In the genomic region with DNA sequence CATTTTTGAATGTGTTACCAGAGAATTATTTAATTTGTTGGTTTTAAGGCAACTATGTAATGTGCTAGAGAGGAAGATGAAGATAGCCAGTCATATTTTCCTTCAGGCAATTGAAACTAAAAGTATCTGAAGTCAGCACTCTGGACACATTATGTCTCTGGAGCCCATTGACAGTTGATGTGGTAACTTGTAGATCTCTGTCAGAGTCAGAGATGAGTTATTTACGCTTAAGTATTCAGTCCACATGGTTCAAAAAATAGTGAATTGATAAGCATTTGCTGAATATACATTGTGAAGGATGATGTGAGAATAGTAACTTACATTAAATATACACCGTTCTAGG, we compare ENCODE assay signal across 8 cellular contexts. TPM values are rescaled to one million over a fixed set of nuclear protein-coding genes. Genes with fewer than 3 reads are reported as not detected.
DNase-seq lines count a peak whose midpoint lies in the region; ATAC-seq, FAIRE-seq and TF ChIP-seq lines count a peak whose summit lies in the region.

No MANE protein-coding gene starts in this region.

- ATAC-seq in stimulated activated naive CD8-positive, alpha-beta T cell treated with anti-CD3 and anti-CD28 coated beads, Interleukin-15, Interleukin-2, amounts not matched to agents 100 U/mL and 50 U/mL, for 24 hours: no peak

- no peaks in the 10 kb centered on the region for H3K9me3 Mint-ChIP-seq in stimulated activated naive CD8-positive, alpha-beta T cell treated with anti-CD3 and anti-CD28 coated beads, Interleukin-15, Interleukin-2, amounts not matched to agents 100 ng/mL and 50 ng/mL, for 24 hours
- H3K9me3 Mint-ChIP-seq in activated naive CD8-positive, alpha-beta T cell treated with anti-CD3 and anti-CD28 coated beads for 36 hours: no peaks in the 10 kb centered on the region

- peaks cover 2% of the 10 kb centered on the region for H4K20me1 ChIP-seq in keratinocyte (ENCODE audit: control insufficient read depth, extremely low read depth, insufficient read depth, low read length)

- H3K4me1 ChIP-seq in keratinocyte (ENCODE audit: control insufficient read depth, extremely low read depth, insufficient read depth, low read length): peaks cover 7% of the 10 kb centered on the region

- H2AFZ ChIP-seq in keratinocyte (ENCODE audit: control insufficient read depth, low read length): no peak overlapping the region

- no peaks in the 10 kb centered on the region for H3K27me3 ChIP-seq in keratinocyte (ENCODE audit: control insufficient read depth, extremely low read depth, insufficient read depth, low read length)

- peaks cover 22% of the 10 kb centered on the region for H3K36me3 Mint-ChIP-seq in stimulated activated naive CD8-positive, alpha-beta T cell treated with anti-CD3 and anti-CD28 coated beads, Interleukin-15, Interleukin-2, amounts not matched to agents 100 ng/mL and 50 ng/mL, for 24 hours (ENCODE audit: low read depth)
- H3K36me3 Mint-ChIP-seq in activated naive CD8-positive, alpha-beta T cell treated with anti-CD3 and anti-CD28 coated beads for 36 hours: peaks cover 22% of the 10 kb centered on the region

- H3K9me1 ChIP-seq in keratinocyte (ENCODE audit: control insufficient read depth, extremely low read depth, insufficient read depth, low read length): no peaks in the 10 kb centered on the region

- dilution Hi-C loops in keratinocyte (cut with MboI; ENCODE audit: extremely low pct_ligation_motif_present, low sequenced_read_pairs): loop anchor here (25.0 kb wide), 1 partner anchor 123 kb away; no protein-coding TSS in a partner anchor

- FAIRE-seq in keratinocyte (lab: Jason Lieb, UNC): peak; percentile 29

- H3K27ac Mint-ChIP-seq in stimulated activated naive CD8-positive, alpha-beta T cell treated with anti-CD3 and anti-CD28 coated beads, Interleukin-15, Interleukin-2, amounts not matched to agents 100 ng/mL and 50 ng/mL, for 24 hours: peak overlapping the region; percentile 93
- H3K27ac Mint-ChIP-seq in activated naive CD8-positive, alpha-beta T cell treated with anti-CD3 and anti-CD28 coated beads for 36 hours: peak overlapping the region; percentile 95

- H3K27me3 Mint-ChIP-seq in stimulated activated naive CD8-positive, alpha-beta T cell treated with anti-CD3 and anti-CD28 coated beads, Interleukin-15, Interleukin-2, amounts not matched to agents 100 ng/mL and 50 ng/mL, for 24 hours: no peaks in the 10 kb centered on the region
- H3K27me3 Mint-ChIP-seq in activated naive CD8-positive, alpha-beta T cell treated with anti-CD3 and anti-CD28 coated beads for 36 hours: no peaks in the 10 kb centered on the region

- peaks cover 46% of the 10 kb centered on the region for H3K79me2 ChIP-seq in keratinocyte (ENCODE audit: control insufficient read depth, insufficient read depth, low read length)

- peak overlapping the region; percentile 53 to 91 (median 68) for H3K4me3 ChIP-seq in keratinocyte (ENCODE audit: control insufficient read depth in 2 of 3, extremely low read depth in 1 of 3, insufficient read depth in 2 of 3, low read depth in 1 of 3, low read length in 3 of 3)

- H3K4me1 Mint-ChIP-seq in stimulated activated naive CD8-positive, alpha-beta T cell treated with anti-CD3 and anti-CD28 coated beads, Interleukin-15, Interleukin-2, amounts not matched to agents 100 ng/mL and 50 ng/mL, for 24 hours (ENCODE audit: low read depth): peaks cover 52% of the 10 kb centered on the region
- peaks cover 34% of the 10 kb centered on the region for H3K4me1 Mint-ChIP-seq in activated naive CD8-positive, alpha-beta T cell treated with anti-CD3 and anti-CD28 coated beads for 36 hours

- peak overlapping the region; percentile 92 for H3K4me3 Mint-ChIP-seq in stimulated activated naive CD8-positive, alpha-beta T cell treated with anti-CD3 and anti-CD28 coated beads, Interleukin-15, Interleukin-2, amounts not matched to agents 100 ng/mL and 50 ng/mL, for 24 hours
- H3K4me3 Mint-ChIP-seq in activated naive CD8-positive, alpha-beta T cell treated with anti-CD3 and anti-CD28 coated beads for 36 hours: peak overlapping the region; percentile 89

- no peak for TF ChIP-seq CTCF in keratinocyte (optimal IDR thresholded peaks at IDR 0.05 in 1 of 3, IDR thresholded peaks at IDR 0.05 in 1 of 3, conservative IDR thresholded peaks at IDR 0.05 in 1 of 3; ENCODE audit: extremely low read depth in 1 of 3, insufficient read depth in 2 of 3, low read length in 3 of 3)

- H3K4me2 ChIP-seq in keratinocyte (ENCODE audit: control insufficient read depth, extremely low read depth, insufficient read depth, low read depth, low read length): peak overlapping the region; percentile 90

- H3K27ac ChIP-seq in keratinocyte (ENCODE audit: control insufficient read depth, insufficient read depth, low read length): peak overlapping the region; percentile 7

- peak overlapping the region; percentile 23 for H3K9ac ChIP-seq in keratinocyte (ENCODE audit: control insufficient read depth, extremely low read depth, insufficient read depth, low read length)

- peaks cover 3 to 4% of the 10 kb centered on the region in 2 experiments for H3K36me3 ChIP-seq in keratinocyte (ENCODE audit: control insufficient read depth in 2 of 2, extremely low read depth in 1 of 2, insufficient read depth in 2 of 2, low read length in 2 of 2)

- DNase-seq in stimulated activated naive CD8-positive, alpha-beta T cell treated with anti-CD3 and anti-CD28 coated beads, Interleukin-15, Interleukin-2, amounts not matched to agents 100 U/mL and 50 U/mL, for 24 hours: no peak
- no peak for DNase-seq in activated naive CD8-positive, alpha-beta T cell treated with anti-CD3 and anti-CD28 coated beads for 36 hours
- DNase-seq in keratinocyte (ENCODE audit: low read depth, low spot score): no peak
- DNase-seq in NCI-H128 (lab: John Stamatoyannopoulos, UW; ENCODE audit: unreplicated experiment): no peak
- no peak for DNase-seq in AG20443 (ENCODE audit: low spot score)
- no peak for DNase-seq in NCI-H1436 treated with DMSO at 0.1 percent for 48 hours (lab: John Stamatoyannopoulos, UW)
- no peak for DNase-seq in midbrain (lab: John Stamatoyannopoulos, UW)

- no peaks in the 10 kb centered on the region for H3K9me3 ChIP-seq in keratinocyte (ENCODE audit: control insufficient read depth, low read depth, low read length)

RNA-seq across cellular contexts. Expression of gene ZMYM2, which starts 2.1 kb away (rescaled TPM):
- total RNA-seq in activated naive CD8-positive, alpha-beta T cell treated with anti-CD3 and anti-CD28 coated beads for 36 hours: 10 to 100 TPM; 52.7 to 58.5 TPM
- 21.9 to 51.3 TPM (median 37.6 TPM) in 3 replicates for polyA plus RNA-seq in keratinocyte
- 122 TPM for polyA plus RNA-seq in keratinocyte (2011; ENCODE audit: low read depth)
- polyA plus RNA-seq in keratinocyte (2011; cell fraction: cytosol; rRNA removed): 12.2 and 26.5 TPM in 2 replicates
- polyA plus RNA-seq in keratinocyte (2011; cell fraction: nucleus; rRNA removed): 59.0 and 83.6 TPM in 2 replicates
- polyA plus RNA-seq in keratinocyte (2012; ENCODE audit: low replicate concordance): 23.0 and 55.5 TPM in 2 replicates
- polyA minus RNA-seq in keratinocyte: 9.8 to 72.2 TPM (median 39.1 TPM) in 3 replicates
- polyA minus RNA-seq in keratinocyte (2011; cell fraction: cytosol; rRNA and poly(A)+ RNA removed): 21.5 TPM
- 64.6 and 123 TPM in 2 replicates for polyA minus RNA-seq in keratinocyte (2011; cell fraction: nucleus; rRNA and poly(A)+ RNA removed)
